Comparison of ENCODE assay signal across 8 cellular contexts in the genomic region with DNA sequence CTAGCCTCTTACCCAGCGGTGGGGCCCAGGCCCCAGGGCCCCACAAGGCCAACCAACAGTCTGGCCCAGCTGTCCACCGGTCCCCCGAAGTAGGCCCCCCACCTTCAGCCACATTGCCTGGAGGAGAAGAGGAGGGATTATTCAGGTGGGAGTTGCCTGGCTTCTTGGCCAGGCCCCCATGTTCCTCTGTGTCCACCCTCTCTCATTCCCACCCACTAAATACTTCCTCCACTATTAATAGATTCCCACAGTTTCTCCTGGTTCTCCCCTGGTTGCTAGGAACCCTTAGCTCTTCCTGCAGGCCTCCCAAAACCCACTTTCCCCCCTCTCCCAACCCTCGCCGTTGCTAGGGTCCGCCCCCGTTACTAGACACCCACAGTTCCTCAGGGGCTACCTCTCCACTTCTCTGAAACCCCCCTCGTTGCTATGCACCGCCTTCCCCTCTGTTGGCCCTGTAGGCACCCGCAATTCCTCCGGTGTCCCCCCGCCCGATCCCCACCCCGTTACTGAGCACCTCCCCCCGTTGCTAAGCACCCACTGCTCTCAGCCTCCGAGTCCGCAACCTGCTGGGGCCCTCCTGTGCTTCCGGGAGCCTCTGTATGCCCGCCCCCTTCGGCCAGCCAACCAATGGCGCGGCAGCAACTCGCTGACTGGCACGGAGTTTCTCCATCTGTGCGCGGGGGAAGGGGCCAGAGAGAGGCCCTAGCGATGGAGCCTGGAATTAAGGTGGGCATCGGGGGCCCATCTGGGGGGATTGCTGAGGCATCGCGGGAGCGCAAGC. TPM values are rescaled to one million over a fixed set of nuclear protein-coding genes. Genes with fewer than 3 reads are reported as not detected.
DNase-seq lines count a peak whose midpoint lies in the region; ATAC-seq and TF ChIP-seq lines count a peak whose summit lies in the region.

No MANE protein-coding gene starts in this region.

- H4K20me1 ChIP-seq in GM23338 (replicated peaks; ENCODE audit: insufficient read depth) = peaks cover 3% of the 10 kb centered on the region; the same call in 1 of the 2 replicates
- H4K20me1 ChIP-seq in Loucy (ENCODE audit: insufficient read depth, low read length, poor library complexity, severe bottlenecking) = no peaks in the 10 kb centered on the region

- H3K9me2 ChIP-seq in GM23338 (ENCODE audit: insufficient read depth) (no peaks in the 10 kb centered on the region), Loucy (replicated peaks; ENCODE audit: low read depth, low read length) (no peaks in the 10 kb centered on the region)

- H3K27me3 Mint-ChIP-seq in GM23338 (ENCODE audit: insufficient read depth, low read depth, poor library complexity) (peaks cover 10% of the 10 kb centered on the region), nephron progenitor cell (ENCODE audit: low read depth, poor library complexity) (no peaks in the 10 kb centered on the region)

- H3K9ac ChIP-seq in Loucy (ENCODE audit: low read depth, low read length, poor library complexity, severe bottlenecking) = peak overlapping the region; percentile 86

- H3K4me1 Mint-ChIP-seq in GM23338 (peaks cover 17% of the 10 kb centered on the region), nephron progenitor cell (peaks cover 57% of the 10 kb centered on the region)

- DNase-seq in DMS79 treated with DMSO at 0.1 percent for 48 hours (lab: John Stamatoyannopoulos, UW) (peak; percentile 95), GM23338 (ENCODE audit: low spot score) (peak; percentile 98), RWPE1 (ENCODE audit: low spot score) (peak; percentile 93), fibroblast of the aortic adventitia (ENCODE audit: low read depth) (peak; percentile 93), nephron progenitor cell (peak; percentile 95)
- DNase-seq in activated effector memory CD4-positive, alpha-beta T cell treated with anti-CD3 and anti-CD28 coated beads, Interleukin-2, amount 50 U/mL, for 16 hours = peak; percentile 98
- peak; percentile 92 for DNase-seq in stimulated activated naive CD4-positive, alpha-beta T cell treated with Interleukin-2 at 50 U/mL for 16 hours (lab: John Stamatoyannopoulos, UW)

- no peaks in the 10 kb centered on the region for H3K9me3 ChIP-seq in Loucy (ENCODE audit: insufficient read depth, low read depth, low read length)

- H3K4me2 ChIP-seq in GM23338 = peak overlapping the region; percentile 95
- peak overlapping the region; percentile 91 for H3K4me2 ChIP-seq in Loucy (ENCODE audit: low read depth, low read length, poor library complexity, severe bottlenecking)

- POLR2A ChIA-PET in RWPE1 (lab: Yijun Ruan, JAX; ENCODE audit: low non-redundant PET) = no interaction called here

- ATAC-seq in GM23338 = peak; percentile 77

- H3K4me3 Mint-ChIP-seq in GM23338 (peak overlapping the region; percentile 93), nephron progenitor cell (peak overlapping the region; percentile 94)

- H3K4me1 ChIP-seq in GM23338 (ENCODE audit: insufficient read depth) = peaks cover 22% of the 10 kb centered on the region
- peaks cover 44% of the 10 kb centered on the region for H3K4me1 ChIP-seq in Loucy (ENCODE audit: insufficient read depth, low read length, poor library complexity, severe bottlenecking)

- H3K36me3 Mint-ChIP-seq in GM23338 (ENCODE audit: low read depth) (peaks cover 28% of the 10 kb centered on the region), nephron progenitor cell (ENCODE audit: low read depth) (peaks cover 25% of the 10 kb centered on the region)

- CTCF ChIA-PET in RWPE1 (lab: Yijun Ruan, JAX) = no interaction called here

- H3K36me3 ChIP-seq in GM23338 (ENCODE audit: insufficient read depth) (peaks cover 11% of the 10 kb centered on the region; the same call in 1 of the 2 replicates), Loucy (ENCODE audit: insufficient read depth, low read length) (no peaks in the 10 kb centered on the region)

- H3K79me2 ChIP-seq in GM23338 (replicated peaks; ENCODE audit: insufficient read depth) (peaks cover 26% of the 10 kb centered on the region), Loucy (ENCODE audit: insufficient read depth, low read length) (peaks cover 20% of the 10 kb centered on the region)

- H3K27ac Mint-ChIP-seq in GM23338 = peak overlapping the region; percentile 96
- peak overlapping the region; percentile 91 for H3K27ac Mint-ChIP-seq in nephron progenitor cell

- H3K27me3 ChIP-seq in GM23338 (ENCODE audit: insufficient read depth) (no peaks in the 10 kb centered on the region), Loucy (ENCODE audit: insufficient read depth, low read length, poor library complexity, severe bottlenecking) (no peaks in the 10 kb centered on the region)

- peak overlapping the region; percentile 98 for H3K27ac ChIP-seq in GM23338 (ENCODE audit: low read depth)
- H3K27ac ChIP-seq in RWPE1 = peak overlapping the region; percentile 100

- peak overlapping the region; percentile 89 for H2AFZ ChIP-seq in GM23338
- H2AFZ ChIP-seq in Loucy (ENCODE audit: low read length) = peak overlapping the region; percentile 81

- H3F3A ChIP-seq in GM23338 (replicated peaks; ENCODE audit: low read depth) (peaks cover 15% of the 10 kb centered on the region; the same call in 1 of the 2 replicates), Loucy (ENCODE audit: low read depth) (no peaks in the 10 kb centered on the region)

- H3K9me3 Mint-ChIP-seq in GM23338 (no peaks in the 10 kb centered on the region), nephron progenitor cell (no peaks in the 10 kb centered on the region)

- peak overlapping the region; percentile 99 for H3K4me3 ChIP-seq in GM23338
- peak overlapping the region; percentile 95 for H3K4me3 ChIP-seq in Loucy (ENCODE audit: low read length, poor library complexity, severe bottlenecking)
- peak overlapping the region; percentile 74 for H3K4me3 ChIP-seq in fibroblast of the aortic adventitia (ENCODE audit: low read depth, low read length)

- TF ChIP-seq CTCF in GM23338 (conservative IDR thresholded peaks at IDR 0.05; ENCODE audit: low read depth in 2 of 2) = no peak
- no peak for TF ChIP-seq CTCF in Loucy (conservative IDR thresholded peaks at IDR 0.05; ENCODE audit: low read length)
- no peak for TF ChIP-seq CTCF in RWPE1 (conservative IDR thresholded peaks at IDR 0.05; ENCODE audit: low read depth)
- peak; percentile 4 for TF ChIP-seq CTCF in fibroblast of the aortic adventitia (IDR thresholded peaks at IDR 0.05; ENCODE audit: insufficient read depth, low read length)
- TF ChIP-seq CTCF in nephron progenitor cell (IDR thresholded peaks at IDR 0.05) = no peak

TF ChIP-seq in GM23338, 12 proteins besides CTCF, POLR2A, EP300 and RAD21:
- peak; percentile 45; the same call in 1 of the 2 replicates for TF ChIP-seq POLR2AphosphoS5 (IDR thresholded peaks at IDR 0.05; ENCODE audit: low read depth)
- TF ChIP-seq, protein P1, sequence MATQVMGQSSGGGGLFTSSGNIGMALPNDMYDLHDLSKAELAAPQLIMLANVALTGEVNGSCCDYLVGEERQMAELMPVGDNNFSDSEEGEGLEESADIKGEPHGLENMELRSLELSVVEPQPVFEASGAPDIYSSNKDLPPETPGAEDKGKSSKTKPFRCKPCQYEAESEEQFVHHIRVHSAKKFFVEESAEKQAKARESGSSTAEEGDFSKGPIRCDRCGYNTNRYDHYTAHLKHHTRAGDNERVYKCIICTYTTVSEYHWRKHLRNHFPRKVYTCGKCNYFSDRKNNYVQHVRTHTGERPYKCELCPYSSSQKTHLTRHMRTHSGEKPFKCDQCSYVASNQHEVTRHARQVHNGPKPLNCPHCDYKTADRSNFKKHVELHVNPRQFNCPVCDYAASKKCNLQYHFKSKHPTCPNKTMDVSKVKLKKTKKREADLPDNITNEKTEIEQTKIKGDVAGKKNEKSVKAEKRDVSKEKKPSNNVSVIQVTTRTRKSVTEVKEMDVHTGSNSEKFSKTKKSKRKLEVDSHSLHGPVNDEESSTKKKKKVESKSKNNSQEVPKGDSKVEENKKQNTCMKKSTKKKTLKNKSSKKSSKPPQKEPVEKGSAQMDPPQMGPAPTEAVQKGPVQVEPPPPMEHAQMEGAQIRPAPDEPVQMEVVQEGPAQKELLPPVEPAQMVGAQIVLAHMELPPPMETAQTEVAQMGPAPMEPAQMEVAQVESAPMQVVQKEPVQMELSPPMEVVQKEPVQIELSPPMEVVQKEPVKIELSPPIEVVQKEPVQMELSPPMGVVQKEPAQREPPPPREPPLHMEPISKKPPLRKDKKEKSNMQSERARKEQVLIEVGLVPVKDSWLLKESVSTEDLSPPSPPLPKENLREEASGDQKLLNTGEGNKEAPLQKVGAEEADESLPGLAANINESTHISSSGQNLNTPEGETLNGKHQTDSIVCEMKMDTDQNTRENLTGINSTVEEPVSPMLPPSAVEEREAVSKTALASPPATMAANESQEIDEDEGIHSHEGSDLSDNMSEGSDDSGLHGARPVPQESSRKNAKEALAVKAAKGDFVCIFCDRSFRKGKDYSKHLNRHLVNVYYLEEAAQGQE (IDR thresholded peaks at IDR 0.05; ENCODE audit: unreplicated experiment) = no peak

RNA-seq across cellular contexts. Expression of gene COQ8B, which starts 2.0 kb away (rescaled TPM):
- 42.6 and 59.6 TPM in 2 replicates for total RNA-seq in GM23338 (2014; rRNA removed; shearing (Covaris generic))
- polyA plus RNA-seq in GM23338 (2016; fragmentation: Nextera tagmentation; extraction: Ambion mirVana) = 13.4 and 13.9 TPM in 2 replicates
- total RNA-seq in fibroblast of the aortic adventitia (ENCODE audit: low replicate concordance) = 19.5 and 29.5 TPM in 2 replicates

RNA-seq across cellular contexts. Expression of gene ITPKC, which starts 2.2 kb away (rescaled TPM):
- total RNA-seq in GM23338 (2014; rRNA removed; shearing (Covaris generic)) = 9.8 and 12.6 TPM in 2 replicates
- polyA plus RNA-seq in GM23338 (2016; fragmentation: Nextera tagmentation; extraction: Ambion mirVana) = 5.3 and 5.4 TPM in 2 replicates
- 12.7 and 15.2 TPM in 2 replicates for total RNA-seq in fibroblast of the aortic adventitia (ENCODE audit: low replicate concordance)

RNA-seq across cellular contexts. Expression of gene NUMBL, which starts 24.3 kb away (rescaled TPM):
- 21.6 and 28.5 TPM in 2 replicates for total RNA-seq in GM23338 (2014; rRNA removed; shearing (Covaris generic))
- 8.5 and 9.6 TPM in 2 replicates for polyA plus RNA-seq in GM23338 (2016; fragmentation: Nextera tagmentation; extraction: Ambion mirVana)
- 51.4 and 251 TPM in 2 replicates for total RNA-seq in fibroblast of the aortic adventitia (ENCODE audit: low replicate concordance)

RNA-seq across cellular contexts. Expression of gene ACTMAP, which starts 35.6 kb away (rescaled TPM):
- total RNA-seq in GM23338 (2014; rRNA removed; shearing (Covaris generic)) = 10.3 and 14.9 TPM in 2 replicates
- 16.7 and 17.9 TPM in 2 replicates for polyA plus RNA-seq in GM23338 (2016; fragmentation: Nextera tagmentation; extraction: Ambion mirVana)
- 0.74 and 0.99 TPM in 2 replicates for total RNA-seq in fibroblast of the aortic adventitia (ENCODE audit: low replicate concordance)

RNA-seq across cellular contexts. Expression of gene SNRPA, which starts 36.3 kb away (rescaled TPM):
- total RNA-seq in GM23338 (2014; rRNA removed; shearing (Covaris generic)) = 239 and 295 TPM in 2 replicates
- polyA plus RNA-seq in GM23338 (2016; fragmentation: Nextera tagmentation; extraction: Ambion mirVana) = 321 and 326 TPM in 2 replicates
- total RNA-seq in fibroblast of the aortic adventitia (ENCODE audit: low replicate concordance) = 19.1 and 29.8 TPM in 2 replicates

Comparison
In these comparisons a context has a peak if more than half of its experiments do, and no peak if none do; other contexts are left out.
1. Peak in every context shown above with its lines: DNase-seq, ATAC-seq, H3K4me3 ChIP-seq and H3K27ac ChIP-seq.